ENCODE assay signal across 32 cellular contexts in genomic region chr20:31341470-31341869, GRCh38. TPM values are rescaled to one million over a fixed set of nuclear protein-coding genes. Genes with fewer than 3 reads are reported as not detected.
"Had no signal": no experiment of that assay in that cellular context is flagged by ENCODE, and none has a peak within 500 bp of the region (broad histone marks: within the 10 kb centered on the region; RNA-seq: fewer than 3 reads in every experiment).

No MANE protein-coding gene starts in this region.

- H3K9me3 ChIP-seq: stomach, suprapubic skin, testis, thoracic aorta, thyroid gland, tibial artery, tibial nerve, transverse colon, upper lobe of left lung, upper lobe of right lung, uterus, vagina had no signal

- FAIRE-seq: urothelium cell line had no signal

- H3K4me1 ChIP-seq: stomach, suprapubic skin, testis, thyroid gland, tibial artery, tibial nerve, transverse colon, upper lobe of left lung, upper lobe of right lung, uterus, vagina had no signal

- H3K27ac ChIP-seq: stomach, suprapubic skin, testis, thoracic aorta, thyroid gland, tibial artery, tibial nerve, transverse colon, upper lobe of left lung, upper lobe of right lung, uterus, vagina had no signal

- H3K27me3 ChIP-seq: stomach, suprapubic skin, testis, thyroid gland, tibial artery, tibial nerve, transverse colon, upper lobe of left lung, upper lobe of right lung, uterus, vagina had no signal

- DNase-seq: stimulated activated CD4-positive, alpha-beta T cell treated with anti-CD3 and anti-CD28 coated beads, Interleukin-2, amount 100 ng/mL, for 48 hours; stimulated activated CD4-positive, alpha-beta T cell treated with anti-CD3 and anti-CD28 coated beads, Interleukin-4, amount 100 ng/mL, for 1 hour; stimulated activated CD4-positive, alpha-beta T cell treated with anti-CD3 and anti-CD28 coated beads, Interleukin-4, amount 100 ng/mL, for 24 hours; stimulated activated CD4-positive, alpha-beta T cell treated with anti-CD3 and anti-CD28 coated beads, Interleukin-4, amount 100 ng/mL, for 4 hours; stimulated activated CD8-positive, alpha-beta memory T cell treated with anti-CD3 and anti-CD28 coated beads, Interleukin-4, amount 100 ng/mL, for 48 hours; stimulated activated naive B cell treated with anti-CD40 and anti-IgM and Interleukin-4, amounts not matched to agents 10 μg/mL and 1 μg/mL and 100 μg/mL, for 72 hours; stimulated activated naive CD4-positive, alpha-beta T cell; stimulated activated naive CD4-positive, alpha-beta T cell treated with Interleukin-2 at 50 U/mL for 16 hours; stimulated activated naive CD8-positive, alpha-beta T cell treated with anti-CD3 and anti-CD28 coated beads, Interleukin-15, amount 100 ng/mL, for 72 hours; stimulated activated naive CD8-positive, alpha-beta T cell treated with anti-CD3 and anti-CD28 coated beads, Interleukin-15, Interleukin-2, amounts not matched to agents 100 U/mL and 50 U/mL, for 24 hours; stomach; substantia nigra; testis; thyroid gland; tibial artery; transverse colon; trophoblast cell; upper lobe of left lung; upper lobe of right lung; uterus had no signal

- H3K4me3 ChIP-seq: stomach, suprapubic skin, testis, thoracic aorta, thyroid gland, tibial artery, tibial nerve, transverse colon, upper lobe of left lung, upper lobe of right lung, uterus, vagina had no signal

- ATAC-seq: stimulated activated effector memory CD8-positive, alpha-beta T cell treated with anti-CD3 and anti-CD28 coated beads, Interleukin-12 subunit alpha, Interleukin-12 subunit beta, amount 100 ng/mL, for 72 hours; stimulated activated memory B cell treated with anti-CD40 and anti-IgM and Interleukin-4, amounts not matched to agents 10 μg/mL and 1 μg/mL and 100 μg/mL, for 72 hours; stimulated activated naive B cell treated with anti-CD40 and anti-IgM and Interleukin-4, amounts not matched to agents 10 μg/mL and 1 μg/mL and 100 μg/mL, for 72 hours; stimulated activated naive CD8-positive, alpha-beta T cell treated with anti-CD3 and anti-CD28 coated beads, Interleukin-15, amount 100 ng/mL, for 72 hours; stimulated activated naive CD8-positive, alpha-beta T cell treated with anti-CD3 and anti-CD28 coated beads, Interleukin-15, Interleukin-2, amounts not matched to agents 100 U/mL and 50 U/mL, for 24 hours; upper lobe of right lung had no signal

- H3K36me3 ChIP-seq: stomach, suprapubic skin, thoracic aorta, thyroid gland, tibial artery, tibial nerve, transverse colon, upper lobe of left lung, upper lobe of right lung, uterus, vagina had no signal

RNA-seq across cellular contexts. Expression of gene DEFB118, which starts 26.9 kb away (rescaled TPM):
- total RNA-seq: stomach, subcutaneous adipose tissue, suprapubic skin, temporal lobe, testis, thoracic aorta, thyroid gland, tibial nerve, transverse colon, upper lobe of left lung, upper lobe of right lung, ureter, urinary bladder, uterus, vagina had no signal
- polyA plus RNA-seq: stomach, urinary bladder had no signal

RNA-seq across cellular contexts. Expression of gene DEFB116, which starts 33.1 kb away (rescaled TPM):
- total RNA-seq: stomach, subcutaneous adipose tissue, suprapubic skin, temporal lobe, testis, thoracic aorta, thyroid gland, tibial nerve, transverse colon, upper lobe of left lung, upper lobe of right lung, ureter, urinary bladder, uterus, vagina had no signal
- polyA plus RNA-seq: stomach, thymus, urinary bladder had no signal

RNA-seq across cellular contexts. Expression of gene DEFB119, which starts 48.9 kb away (rescaled TPM):
- total RNA-seq: stomach, subcutaneous adipose tissue, suprapubic skin, temporal lobe, thoracic aorta, tibial nerve, transverse colon, upper lobe of left lung, upper lobe of right lung, ureter, urinary bladder, uterus, vagina had no signal
- polyA plus RNA-seq: stomach, thymus, urinary bladder had no signal
